In the genomic region with DNA sequence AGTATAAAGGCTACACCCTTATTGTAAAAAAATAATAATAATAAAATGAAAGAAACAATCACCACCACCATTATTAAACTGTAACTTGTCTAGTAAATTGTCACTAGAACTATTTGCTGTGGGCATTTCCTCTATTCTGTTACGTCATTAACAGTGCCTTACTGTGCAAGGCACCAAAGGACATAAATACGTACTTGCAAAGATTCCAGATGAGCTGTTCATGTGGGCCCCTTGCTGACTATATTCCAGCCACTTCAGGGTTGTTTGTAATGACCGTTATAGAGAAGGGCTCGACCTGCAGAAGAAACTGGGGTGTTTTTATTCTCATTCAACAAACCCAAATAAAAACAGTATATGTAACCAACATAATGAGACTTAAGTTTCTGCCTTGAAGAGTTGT, we compare ENCODE assay signal across 8 cellular contexts.
"Had no signal": no experiment of that assay in that cellular context is flagged by ENCODE, and none has a peak within 500 bp of the region (broad histone marks: within the 10 kb centered on the region; RNA-seq: fewer than 3 reads in every experiment).

No MANE protein-coding gene starts in this region.

- ATAC-seq: activated CD4-positive, alpha-beta T cell treated with anti-CD3 and anti-CD28 coated beads for 36 hours; stimulated activated effector memory CD8-positive, alpha-beta T cell treated with anti-CD3 and anti-CD28 coated beads, Interleukin-12 subunit alpha, Interleukin-12 subunit beta, amount 100 ng/mL, for 72 hours; upper lobe of right lung had no signal

- H3K27me3 ChIP-seq: ovary, right atrium auricular region, upper lobe of right lung had no signal

- H3K4me1 ChIP-seq: right atrium auricular region, upper lobe of right lung had no signal

- DNase-seq: activated CD4-positive, alpha-beta memory T cell treated with anti-CD3 and anti-CD28 coated beads, Interleukin-2, amount 10 ng/mL, durations not matched to agents 7 days and 5 days; activated CD4-positive, alpha-beta T cell treated with anti-CD3 and anti-CD28 coated beads for 36 hours; ovary; small intestine; upper lobe of right lung; WERI-Rb-1 had no signal

- H3K27ac ChIP-seq: ovary, upper lobe of right lung, WERI-Rb-1 had no signal

- H3K9me3 ChIP-seq: ovary, right atrium auricular region, upper lobe of right lung had no signal

- H3K36me3 ChIP-seq: ovary had no signal

- H3K4me3 ChIP-seq: ovary, right atrium auricular region, upper lobe of right lung had no signal
